ENCODE assay signal across 10 cellular contexts in the genomic region with DNA sequence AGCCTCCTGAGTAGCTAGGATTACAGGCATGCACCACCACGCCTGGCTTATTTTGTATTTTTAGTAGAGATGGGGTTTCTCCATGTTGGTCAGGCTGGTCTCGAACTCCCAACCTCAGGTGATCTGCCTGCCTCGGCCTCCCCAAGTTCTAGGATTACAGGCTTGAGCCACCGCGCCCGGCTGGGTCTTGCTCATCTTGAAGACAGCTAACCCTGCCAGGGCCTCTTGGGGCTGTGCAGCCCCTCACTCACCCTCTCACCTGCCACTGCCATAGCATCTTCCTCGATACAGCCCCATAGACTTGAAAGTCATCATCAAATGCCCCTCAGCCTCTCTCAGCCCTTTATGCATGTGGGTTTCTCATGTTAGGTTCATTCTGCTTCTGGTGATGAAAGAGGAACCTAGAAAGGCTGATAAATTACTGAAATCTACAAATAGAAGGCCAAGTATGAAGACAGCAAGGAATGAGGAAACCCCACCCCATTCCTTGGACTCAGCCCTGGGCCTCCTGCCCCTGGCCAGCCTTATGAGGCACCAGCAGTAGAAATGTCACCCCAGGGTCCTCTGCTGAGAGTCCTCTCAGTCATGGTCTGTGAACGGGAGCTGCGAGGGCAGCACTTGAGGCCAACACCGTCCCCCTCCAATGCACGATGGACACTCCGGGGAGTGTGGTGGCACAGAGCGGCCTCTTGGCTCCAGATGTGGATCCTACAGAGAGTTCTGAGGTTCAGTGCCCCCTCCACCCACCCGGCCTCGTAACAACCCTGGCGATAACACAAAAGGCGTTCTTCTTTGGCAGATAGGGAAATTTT. TPM values are rescaled to one million over a fixed set of nuclear protein-coding genes. Genes with fewer than 3 reads are reported as not detected.
DNase-seq lines count a peak whose midpoint lies in the region; ATAC-seq and TF ChIP-seq lines count a peak whose summit lies in the region.
"Had no signal": no experiment of that assay in that cellular context is flagged by ENCODE, and none has a peak within 500 bp of the region (broad histone marks: within the 10 kb centered on the region; RNA-seq: fewer than 3 reads in every experiment).

No MANE protein-coding gene starts in this region.

- H3K27ac ChIP-seq in duodenal mucosa (ENCODE audit: low read depth, low read length), result peak overlapping the region; percentile 53
- no peak overlapping the region for H3K27ac ChIP-seq in neural progenitor cell

- ATAC-seq in GM19328 (IDR thresholded peaks at IDR 0.05; ENCODE audit: unreplicated experiment) (no peak), GM18498 (IDR thresholded peaks at IDR 0.05; ENCODE audit: unreplicated experiment) (no peak)
- ATAC-seq: PC-3 had no signal

- H3K9me3 ChIP-seq in duodenal mucosa (ENCODE audit: control insufficient read depth in 1 of 2, low read length in 2 of 2), result no peaks in the 10 kb centered on the region
- H3K9me3 ChIP-seq in neural progenitor cell (ENCODE audit: low read depth), result no peaks in the 10 kb centered on the region

- H3K4me3 Mint-ChIP-seq in neural progenitor cell, result no peak overlapping the region
- no peak overlapping the region for H3K4me3 Mint-ChIP-seq in mesothelial cell of epicardium

- no peaks in the 10 kb centered on the region for H3K79me2 ChIP-seq in neural progenitor cell (ENCODE audit: low read depth)

- no peaks in the 10 kb centered on the region for H3F3A ChIP-seq in neural progenitor cell (ENCODE audit: low read depth)

- H3K9me3 Mint-ChIP-seq in neural progenitor cell (no peaks in the 10 kb centered on the region), mesothelial cell of epicardium (no peaks in the 10 kb centered on the region)

- peak overlapping the region in 1 of 2 donors; percentile 59 for H3K4me3 ChIP-seq in duodenal mucosa (ENCODE audit: low read depth in 1 of 2, low read length in 2 of 2)
- H3K4me3 ChIP-seq in neural progenitor cell, result no peak overlapping the region

- H3K4me2 ChIP-seq in neural progenitor cell, result no peak overlapping the region

- DNase-seq in AG08395 (ENCODE audit: low spot score) (peak; percentile 66), NOMO-1 treated with dmso at 0.1 percent for 144 hours (lab: John Stamatoyannopoulos, UW; ENCODE audit: unreplicated experiment) (peak; percentile 52), neural progenitor cell (ENCODE audit: low spot score) (no peak), mesothelial cell of epicardium (ENCODE audit: low spot score in 2 of 2, unreplicated experiment in 2 of 2) (no peak), GM19240 (ENCODE audit: insufficient read length, low spot score) (no peak)
- DNase-seq: PC-3 had no signal

- H3K9ac ChIP-seq in duodenal mucosa (ENCODE audit: low read depth in 1 of 2, low read length in 2 of 2) (peak overlapping the region; percentile 46 to 54), neural progenitor cell (no peak overlapping the region)

- H3K36me3 Mint-ChIP-seq in neural progenitor cell (no peaks in the 10 kb centered on the region), mesothelial cell of epicardium (no peaks in the 10 kb centered on the region)

- H3K4me1 Mint-ChIP-seq in neural progenitor cell (peaks cover 11% of the 10 kb centered on the region), mesothelial cell of epicardium (peaks cover 29% of the 10 kb centered on the region)

- no peak overlapping the region for H2AFZ ChIP-seq in neural progenitor cell (replicated peaks)

- peak overlapping the region; percentile 22 for H3K27ac Mint-ChIP-seq in neural progenitor cell
- H3K27ac Mint-ChIP-seq in mesothelial cell of epicardium, result no peak overlapping the region

- H3K4me1 ChIP-seq in duodenal mucosa (ENCODE audit: control insufficient read depth in 1 of 2, insufficient read depth in 2 of 2, low read length in 2 of 2) (peaks cover 33 to 39% of the 10 kb centered on the region in 2 donors), neural progenitor cell (no peaks in the 10 kb centered on the region)

- TF ChIP-seq CTCF in neural progenitor cell (IDR thresholded peaks at IDR 0.05) (no peak), mesothelial cell of epicardium (IDR thresholded peaks at IDR 0.05; ENCODE audit: unreplicated experiment) (no peak)

- no peaks in the 10 kb centered on the region for H4K20me1 ChIP-seq in neural progenitor cell (ENCODE audit: low read depth)

- H3K27me3 ChIP-seq in duodenal mucosa (ENCODE audit: control insufficient read depth in 1 of 2, insufficient read depth in 2 of 2, low read length in 2 of 2), result no peaks in the 10 kb centered on the region
- H3K27me3 ChIP-seq in neural progenitor cell, result no peaks in the 10 kb centered on the region

- no peaks in the 10 kb centered on the region for H3K36me3 ChIP-seq in duodenal mucosa (ENCODE audit: control insufficient read depth in 1 of 2, insufficient read depth in 2 of 2, low read length in 2 of 2)
- H3K36me3 ChIP-seq in neural progenitor cell, result no peaks in the 10 kb centered on the region

- peaks cover 4% of the 10 kb centered on the region for H3K27me3 Mint-ChIP-seq in neural progenitor cell (ENCODE audit: insufficient read depth, low read depth)
- H3K27me3 Mint-ChIP-seq in mesothelial cell of epicardium (ENCODE audit: low read depth), result no peaks in the 10 kb centered on the region

RNA-seq across cellular contexts. Expression of a gene that starts 24.8 kb away (rescaled TPM):
- total RNA-seq in neural progenitor cell (ENCODE audit: low replicate concordance) (not detected in 2 replicates), mesothelial cell of epicardium (not detected in 3 replicates)
- total RNA-seq: PC-3, renal cortical epithelial cell had no signal

Comparison
In these comparisons a context has a peak if more than half of its experiments do, and no peak if none do; other contexts are left out.
1. DNase-seq: peak in AG08395 (single experiment) and NOMO-1 treated with dmso at 0.1 percent for 144 hours (single experiment); none in neural progenitor cell (single experiment), mesothelial cell of epicardium (0 of 2) and GM19240 (single experiment).